Comparison of ENCODE assay signal across 9 cellular contexts in genomic region chr2:173652311-173652710, GRCh38.
A peak's percentile ranks its signal among the peaks of the same experiment; 100 is the strongest.
DNase-seq lines count a peak whose midpoint lies in the region; ATAC-seq, FAIRE-seq and TF ChIP-seq lines count a peak whose summit lies in the region.
"Had no signal": no experiment of that assay in that cellular context is flagged by ENCODE, and none has a peak within 500 bp of the region (broad histone marks: within the 10 kb centered on the region; RNA-seq: fewer than 3 reads in every experiment).

No MANE protein-coding gene starts in this region.

- peaks cover 50% of the 10 kb centered on the region for H3K4me1 ChIP-seq in A549

- no peak for FAIRE-seq in A549 (lab: Jason Lieb, UNC)

- ATAC-seq in A549, result peak; percentile 86 to 90
- no peak for ATAC-seq in GM21528 (IDR thresholded peaks at IDR 0.05; ENCODE audit: low FRiP score, unreplicated experiment)
- ATAC-seq in HG03108 (IDR thresholded peaks at IDR 0.05; ENCODE audit: unreplicated experiment), result no peak

- CTCF ChIA-PET in A549 (lab: Yijun Ruan, JAX), result interaction anchor here (0.9 to 1.1 kb wide), 2 partner anchors 10 to 246 kb away, joined by 3 read pairs; no protein-coding TSS in a partner anchor

- in situ Hi-C loops in astrocyte of the cerebellum (cut with HindIII; ENCODE audit: low sequenced_read_pairs), result no loop called here

- DNase-seq in A549 (ENCODE audit: low read depth in 1 of 2, low spot score in 1 of 2) (peak; percentile 60 to 93), HS-5 (ENCODE audit: low read depth) (peak; percentile 89), astrocyte of the cerebellum (ENCODE audit: low read depth) (peak; percentile 81), kidney glomerular epithelial cell (lab: John Stamatoyannopoulos, UW) (peak; percentile 40), NCI-H2029 treated with DMSO at 0.1 percent for 48 hours (lab: John Stamatoyannopoulos, UW) (no peak)
- no peak for DNase-seq in stimulated activated naive CD4-positive, alpha-beta T cell (lab: John Stamatoyannopoulos, UW)

- H3K9me3 ChIP-seq in A549, result no peaks in the 10 kb centered on the region
- H3K9me3 ChIP-seq: tibial nerve had no signal

- no peak for TF ChIP-seq EP300 in A549 (IDR thresholded peaks at IDR 0.05)

- 7% methylated on average over 1 of the region's 1 CpG for WGBS in A549 (ENCODE audit: missing lambda C conversion rate)

- H3K4me3 ChIP-seq in A549 (no peak overlapping the region), astrocyte of the cerebellum (ENCODE audit: low read depth, low read length) (no peak overlapping the region)
- H3K4me3 ChIP-seq: tibial nerve had no signal

- no peak for TF ChIP-seq RAD21 in A549 (conservative IDR thresholded peaks at IDR 0.05 in 1 of 2, IDR thresholded peaks at IDR 0.05 in 1 of 2)

- peak overlapping the region; percentile 73 for H3K4me2 ChIP-seq in A549

- no peak for TF ChIP-seq CTCF in A549 (IDR thresholded peaks at IDR 0.05)
- TF ChIP-seq CTCF in astrocyte of the cerebellum (IDR thresholded peaks at IDR 0.05; ENCODE audit: low read depth, low read length, missing control alignments), result no peak

- POLR2A ChIA-PET in A549 (lab: Yijun Ruan, JAX), result interaction anchor here (1.4 kb wide), 1 partner anchor 684 kb away, joined by 3 read pairs; no protein-coding TSS in a partner anchor

- no peak for TF ChIP-seq POLR2A in A549 (IDR thresholded peaks at IDR 0.05; ENCODE audit: low read length)

- peak overlapping the region; percentile 82 to 88 for H3K27ac ChIP-seq in A549
- H3K27ac ChIP-seq: tibial nerve had no signal

TF ChIP-seq in A549, 52 proteins besides CTCF, POLR2A, EP300 and RAD21:
- no peak for TF ChIP-seq CHD2 (IDR thresholded peaks at IDR 0.05; ENCODE audit: low read length, partially characterized antibody)
- no peak for TF ChIP-seq NFE2L2 (conservative IDR thresholded peaks at IDR 0.05; ENCODE audit: low read length)
- no peak for TF ChIP-seq KDM1A (IDR thresholded peaks at IDR 0.05; ENCODE audit: low read depth)
- peak in 1 of 2 experiments; percentile 48; a peak in 1 of 4 replicates for TF ChIP-seq CEBPB (IDR thresholded peaks at IDR 0.05)
- no peak for TF ChIP-seq MAFK (IDR thresholded peaks at IDR 0.05; ENCODE audit: partially characterized antibody)
- no peak for TF ChIP-seq BCL3 (IDR thresholded peaks at IDR 0.05)
- no peak; the same call in 1 of the 2 replicates for TF ChIP-seq E2F6 (IDR thresholded peaks at IDR 0.05; ENCODE audit: borderline replicate concordance, low read depth)
- TF ChIP-seq FOXS1 (CRISPR knock-in tag; IDR thresholded peaks at IDR 0.05), result no peak
- TF ChIP-seq, protein P1, sequence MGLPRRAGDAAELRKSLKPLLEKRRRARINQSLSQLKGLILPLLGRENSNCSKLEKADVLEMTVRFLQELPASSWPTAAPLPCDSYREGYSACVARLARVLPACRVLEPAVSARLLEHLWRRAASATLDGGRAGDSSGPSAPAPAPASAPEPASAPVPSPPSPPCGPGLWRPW (IDR thresholded peaks at IDR 0.05), result no peak
- no peak; a peak in 1 of 5 replicates for TF ChIP-seq JUN (IDR thresholded peaks at IDR 0.05)
- no peak for TF ChIP-seq HDAC2 (IDR thresholded peaks at IDR 0.05)
- 0 out of 2 replicates have a peak, but pooled peaks have one; percentile 13 for TF ChIP-seq HOXB5 (CRISPR knock-in tag; IDR thresholded peaks at IDR 0.05)
TF ChIP-seq in A549: peak in this region for 2.

Comparison
In these comparisons a context has a peak if more than half of its experiments do, and no peak if none do; other contexts are left out.
1. ATAC-seq: peak in A549 (2 of 2); none in GM21528 (single experiment) and HG03108 (single experiment).
2. DNase-seq: peak in A549 (2 of 2), HS-5 (single experiment), astrocyte of the cerebellum (single experiment) and kidney glomerular epithelial cell (single experiment); none in stimulated activated naive CD4-positive, alpha-beta T cell (0 of 6) and NCI-H2029 treated with DMSO at 0.1 percent for 48 hours (single experiment).